ENCODE assay signal across 30 cellular contexts in the genomic region with DNA sequence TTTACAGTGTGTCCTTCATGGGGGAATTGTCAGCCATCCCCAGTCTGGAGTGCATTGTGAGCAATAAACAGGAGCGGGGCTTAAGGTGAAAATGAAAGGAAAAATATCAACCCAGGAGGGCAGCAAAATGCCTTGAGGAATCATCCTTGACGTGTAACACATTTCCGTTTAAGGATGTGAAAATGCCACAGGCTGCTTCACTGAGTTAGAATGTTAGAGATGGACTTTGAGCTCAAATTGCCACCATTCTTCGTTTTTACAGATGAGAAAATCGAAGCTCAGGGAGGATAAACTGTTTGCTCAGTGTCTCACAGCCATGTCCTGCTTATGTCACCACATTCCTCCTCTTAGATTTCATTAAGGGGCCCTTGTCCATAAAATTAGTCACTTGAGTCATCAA. TPM values are rescaled to one million over a fixed set of nuclear protein-coding genes. Genes with fewer than 3 reads are reported as not detected.
"Had no signal": no experiment of that assay in that cellular context is flagged by ENCODE, and none has a peak within 500 bp of the region (broad histone marks: within the 10 kb centered on the region; RNA-seq: fewer than 3 reads in every experiment).

No MANE protein-coding gene starts in this region.

- H3K4me3 ChIP-seq: adrenal gland, heart left ventricle, left ventricle myocardium inferior, lung, ovary, prostate gland, smooth muscle cell, upper lobe of right lung had no signal

- DNase-seq: activated B cell treated with CpG ODN at 0.5 μM for 24 hours; activated naive CD4-positive, alpha-beta T cell treated with anti-CD3 and anti-CD28 coated beads for 36 hours; activated naive CD8-positive, alpha-beta T cell treated with anti-CD3 and anti-CD28 coated beads for 36 hours; activated T-cell treated with anti-CD3 and anti-CD28 coated beads for 4 hours; activated T-cell treated with anti-CD3 and anti-CD28 coated beads, Interleukin-2, amount 50 U/mL, for 72 hours; adrenal gland; aorta; caudate nucleus; cortex of kidney; effector memory CD8-positive, alpha-beta T cell; foreskin keratinocyte; heart left ventricle; kidney glomerular epithelial cell; left ventricle myocardium inferior; mesendoderm; natural killer cell; ovary; stimulated activated CD4-positive, alpha-beta T cell treated with anti-CD3 and anti-CD28 coated beads, Interleukin-1b, Interleukin-23, amount 100 ng/mL, for 48 hours; stimulated activated CD4-positive, alpha-beta T cell treated with anti-CD3 and anti-CD28 coated beads, Interleukin-4, amount 100 ng/mL, for 4 hours; stimulated activated CD8-positive, alpha-beta memory T cell treated with anti-CD3 and anti-CD28 coated beads, Interleukin-4, amount 100 ng/mL, for 48 hours; stimulated activated naive CD8-positive, alpha-beta T cell treated with anti-CD3 and anti-CD28 coated beads, Interleukin-15, amount 100 ng/mL, for 72 hours; substantia nigra; T-helper 2 cell; upper lobe of right lung had no signal

- H3K27me3 Mint-ChIP-seq: activated B cell treated with CpG ODN at 0.5 μM for 24 hours; stimulated activated memory B cell treated with anti-CD40 and anti-IgM and Interleukin-4, amounts not matched to agents 10 μg/mL and 1 μg/mL and 100 μg/mL, for 72 hours had no signal

- H3K36me3 Mint-ChIP-seq: activated naive CD8-positive, alpha-beta T cell treated with anti-CD3 and anti-CD28 coated beads for 36 hours; natural killer cell; stimulated activated memory B cell treated with anti-CD40 and anti-IgM and Interleukin-4, amounts not matched to agents 10 μg/mL and 1 μg/mL and 100 μg/mL, for 72 hours had no signal

- H3K9me3 Mint-ChIP-seq: activated naive CD4-positive, alpha-beta T cell treated with anti-CD3 and anti-CD28 coated beads for 36 hours; activated naive CD8-positive, alpha-beta T cell treated with anti-CD3 and anti-CD28 coated beads for 36 hours; activated T-cell treated with anti-CD3 and anti-CD28 coated beads, Interleukin-2, amount 50 U/mL, for 72 hours; effector memory CD8-positive, alpha-beta T cell; natural killer cell; stimulated activated naive CD8-positive, alpha-beta T cell treated with anti-CD3 and anti-CD28 coated beads, Interleukin-15, amount 100 ng/mL, for 72 hours had no signal

- H3K27me3 ChIP-seq: adrenal gland, foreskin keratinocyte, ovary, upper lobe of right lung had no signal

- H3K9me3 ChIP-seq: adrenal gland, heart left ventricle, left ventricle myocardium inferior, neutrophil, ovary, prostate gland, upper lobe of right lung had no signal

- H3K27ac ChIP-seq: adrenal gland, foreskin keratinocyte, heart left ventricle, left ventricle myocardium inferior, neutrophil, ovary, prostate gland, upper lobe of right lung had no signal

- H3K4me2 ChIP-seq: smooth muscle cell had no signal

- H3K4me1 Mint-ChIP-seq: activated B cell treated with CpG ODN at 0.5 μM for 24 hours; activated naive CD8-positive, alpha-beta T cell treated with anti-CD3 and anti-CD28 coated beads for 36 hours; natural killer cell; stimulated activated memory B cell treated with anti-CD40 and anti-IgM and Interleukin-4, amounts not matched to agents 10 μg/mL and 1 μg/mL and 100 μg/mL, for 72 hours; stimulated activated naive CD8-positive, alpha-beta T cell treated with anti-CD3 and anti-CD28 coated beads, Interleukin-15, amount 100 ng/mL, for 72 hours had no signal

- H3K27ac Mint-ChIP-seq: activated B cell treated with CpG ODN at 0.5 μM for 24 hours; activated naive CD4-positive, alpha-beta T cell treated with anti-CD3 and anti-CD28 coated beads for 36 hours; activated naive CD8-positive, alpha-beta T cell treated with anti-CD3 and anti-CD28 coated beads for 36 hours; activated T-cell treated with anti-CD3 and anti-CD28 coated beads, Interleukin-2, amount 50 U/mL, for 72 hours; effector memory CD8-positive, alpha-beta T cell; natural killer cell; stimulated activated memory B cell treated with anti-CD40 and anti-IgM and Interleukin-4, amounts not matched to agents 10 μg/mL and 1 μg/mL and 100 μg/mL, for 72 hours; stimulated activated naive CD8-positive, alpha-beta T cell treated with anti-CD3 and anti-CD28 coated beads, Interleukin-15, amount 100 ng/mL, for 72 hours had no signal

- H3K4me1 ChIP-seq: adrenal gland, foreskin keratinocyte, heart left ventricle, left ventricle myocardium inferior, prostate gland, upper lobe of right lung had no signal

- H3K4me3 Mint-ChIP-seq: activated B cell treated with CpG ODN at 0.5 μM for 24 hours; activated naive CD4-positive, alpha-beta T cell treated with anti-CD3 and anti-CD28 coated beads for 36 hours; activated naive CD8-positive, alpha-beta T cell treated with anti-CD3 and anti-CD28 coated beads for 36 hours; activated T-cell treated with anti-CD3 and anti-CD28 coated beads, Interleukin-2, amount 50 U/mL, for 72 hours; effector memory CD8-positive, alpha-beta T cell; natural killer cell; stimulated activated memory B cell treated with anti-CD40 and anti-IgM and Interleukin-4, amounts not matched to agents 10 μg/mL and 1 μg/mL and 100 μg/mL, for 72 hours; stimulated activated naive CD8-positive, alpha-beta T cell treated with anti-CD3 and anti-CD28 coated beads, Interleukin-15, amount 100 ng/mL, for 72 hours had no signal

- H3K36me3 ChIP-seq: adrenal gland, heart left ventricle, left ventricle myocardium inferior, neutrophil, ovary, prostate gland, upper lobe of right lung had no signal

RNA-seq across cellular contexts. Expression of gene SORCS3, which starts 23.1 kb away (rescaled TPM):
- total RNA-seq: activated B cell treated with CpG ODN at 0.5 μM for 24 hours; activated naive CD4-positive, alpha-beta T cell treated with anti-CD3 and anti-CD28 coated beads for 36 hours; activated naive CD8-positive, alpha-beta T cell treated with anti-CD3 and anti-CD28 coated beads for 36 hours; activated T-cell treated with anti-CD3 and anti-CD28 coated beads, Interleukin-2, amount 50 U/mL, for 72 hours; chondrocyte; foreskin keratinocyte; smooth muscle cell; upper lobe of right lung had no signal
- polyA plus RNA-seq: aorta, foreskin keratinocyte, lung, smooth muscle cell had no signal
